In the genomic region with DNA sequence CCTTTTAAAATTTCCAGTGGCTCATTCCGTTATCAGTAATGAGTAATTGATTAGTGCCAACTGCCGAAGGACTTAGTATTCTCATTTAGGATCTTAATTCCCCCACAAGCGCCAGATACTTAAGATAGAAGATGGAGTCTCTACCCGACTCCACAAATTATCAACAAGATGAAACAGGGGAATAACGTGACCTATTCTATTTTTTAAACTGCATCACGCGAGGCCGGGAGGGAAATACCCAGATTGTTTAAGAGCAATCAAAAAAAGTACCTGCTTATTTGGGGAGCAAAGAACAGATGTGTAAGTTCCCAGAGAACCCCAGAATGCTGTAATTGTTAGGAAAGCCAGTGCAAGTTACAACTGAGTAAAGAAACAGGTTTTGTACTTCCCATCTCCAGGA, we compare ENCODE assay signal across 8 cellular contexts. TPM values are rescaled to one million over a fixed set of nuclear protein-coding genes. Genes with fewer than 3 reads are reported as not detected.
A peak's percentile ranks its signal among the peaks of the same experiment; 100 is the strongest.
DNase-seq lines count a peak whose midpoint lies in the region; ATAC-seq, FAIRE-seq and TF ChIP-seq lines count a peak whose summit lies in the region.

No MANE protein-coding gene starts in this region.

- no TSS peak for BruUV-seq in HepG2 (replicated peaks; lab: Mats Ljungman, UMichigan)

- POLR2A ChIA-PET in HepG2 (lab: Yijun Ruan, JAX): interaction anchor here (1.1 kb wide), 1 partner anchor 503 kb away, joined by 3 read pairs; no protein-coding TSS in a partner anchor

- no peak for TF ChIP-seq RAD21 in liver (IDR thresholded peaks at IDR 0.05)
- no peak for TF ChIP-seq RAD21 in HepG2 (CRISPR knock-in tag; IDR thresholded peaks at IDR 0.05)

- no peaks in the 10 kb centered on the region for H4K20me1 ChIP-seq in HepG2 (ENCODE audit: insufficient read depth, low read length)

- H3K9me3 ChIP-seq in liver (ENCODE audit: control insufficient read depth in 4 of 4, low read length in 3 of 4) (no peaks in the 10 kb centered on the region), HepG2 (ENCODE audit: low read length) (no peaks in the 10 kb centered on the region), aorta (ENCODE audit: control insufficient read depth, low read length) (no peaks in the 10 kb centered on the region)

- CTCF ChIA-PET in HepG2 (lab: Yijun Ruan, JAX; ENCODE audit: low intra/inter-chr PET ratio, low total read pairs): no interaction called here

- no peaks in the 10 kb centered on the region for H3K36me3 ChIP-seq in liver (ENCODE audit: control insufficient read depth in 4 of 4, insufficient read depth in 3 of 4, low read depth in 1 of 4, low read length in 3 of 4)
- no peaks in the 10 kb centered on the region for H3K36me3 ChIP-seq in HepG2 (replicated peaks in 1 of 2; ENCODE audit: control insufficient read depth in 1 of 2, insufficient read depth in 2 of 2, low read length in 2 of 2)
- H3K36me3 ChIP-seq in aorta (ENCODE audit: control insufficient read depth in 1 of 2, insufficient read depth in 2 of 2, low read length in 1 of 2): no peaks in the 10 kb centered on the region

- DNase-seq in HepG2 (ENCODE audit: low spot score) (no peak), memory B cell (ENCODE audit: low spot score in 2 of 2) (peak in 1 of 2 donors; percentile 60), aorta (no peak), caudate nucleus (lab: John Stamatoyannopoulos, UW) (no peak)
- no peak for DNase-seq in activated naive CD8-positive, alpha-beta T cell treated with anti-CD3 and anti-CD28 coated beads for 36 hours

- peak overlapping the region; percentile 88 for H3K4me3 Mint-ChIP-seq in activated naive CD8-positive, alpha-beta T cell treated with anti-CD3 and anti-CD28 coated beads for 36 hours
- peak overlapping the region; percentile 93 for H3K4me3 Mint-ChIP-seq in memory B cell

- H3K27me3 Mint-ChIP-seq in activated naive CD8-positive, alpha-beta T cell treated with anti-CD3 and anti-CD28 coated beads for 36 hours: no peaks in the 10 kb centered on the region
- no peaks in the 10 kb centered on the region for H3K27me3 Mint-ChIP-seq in memory B cell

- FAIRE-seq in HepG2 (lab: Jason Lieb, UNC): no peak

- 23% methylated on average over 8 of the region's 8 CpGs for WGBS in liver
- WGBS in HepG2 (ENCODE audit: low lambda C conversion rate): 41% methylated on average over 8 of the region's 8 CpGs
- 17 to 19% methylated on average over 8 of the region's 8 CpGs for WGBS in aorta, 2 donors

- in situ Hi-C loops in HepG2 (cut with HindIII; ENCODE audit: extremely low pct_ligation_motif_present, low pct_unique_long_range_greater_than_20kb): loop anchor here (5.0 kb wide), 1 partner anchor 151 kb away; no protein-coding TSS in a partner anchor

- H3K4me3 ChIP-seq in liver (ENCODE audit: low read depth in 1 of 3, low read length in 3 of 3): peak overlapping the region in 1 of 3 donors; percentile 90
- H3K4me3 ChIP-seq in HepG2 (replicated peaks in 1 of 3; ENCODE audit: insufficient read depth in 1 of 3, low read depth in 2 of 3, low read length in 3 of 3): no peak overlapping the region
- no peak overlapping the region for H3K4me3 ChIP-seq in aorta (ENCODE audit: low read length in 2 of 2)

- H3K4me2 ChIP-seq in HepG2 (ENCODE audit: low read depth, low read length): no peak overlapping the region

- no peaks in the 10 kb centered on the region for H3K9me3 Mint-ChIP-seq in activated naive CD8-positive, alpha-beta T cell treated with anti-CD3 and anti-CD28 coated beads for 36 hours
- H3K9me3 Mint-ChIP-seq in memory B cell: no peaks in the 10 kb centered on the region

- ATAC-seq in HepG2 (no peak), memory B cell (ENCODE audit: low read depth) (peak; percentile 23), aorta (ENCODE audit: low FRiP score) (no peak), HG03196 (IDR thresholded peaks at IDR 0.05; ENCODE audit: unreplicated experiment) (no peak), HG02973 (IDR thresholded peaks at IDR 0.05; ENCODE audit: unreplicated experiment) (no peak)

- no peaks in the 10 kb centered on the region for H3K79me2 ChIP-seq in HepG2 (ENCODE audit: insufficient read depth, low read length)

- H3K4me1 ChIP-seq in liver (ENCODE audit: control insufficient read depth in 4 of 4, insufficient read depth in 4 of 4, low read length in 3 of 4) (peaks cover 0 to 18% (median 8%) of the 10 kb centered on the region in 4 donors), HepG2 (ENCODE audit: insufficient read depth, low read length) (peaks cover 18% of the 10 kb centered on the region), aorta (ENCODE audit: control insufficient read depth in 1 of 2, insufficient read depth in 2 of 2, low read length in 2 of 2) (no peaks in the 10 kb centered on the region)

- no peak for TF ChIP-seq POLR2A in HepG2 (IDR thresholded peaks at IDR 0.05; ENCODE audit: insufficient read depth in 1 of 2, low read depth in 2 of 2, low read length in 2 of 2)

- H3K27ac ChIP-seq in liver (ENCODE audit: low read depth in 1 of 2, low read length in 2 of 2) (peak overlapping the region; percentile 94 to 97), HepG2 (ENCODE audit: extremely low read length, insufficient read depth, low read length) (no peak overlapping the region), aorta (ENCODE audit: low read depth in 1 of 2, low read length in 2 of 2) (peak overlapping the region; percentile 47 to 89), caudate nucleus (ENCODE audit: low read depth, low read length) (no peak overlapping the region)

- H3K27ac Mint-ChIP-seq in activated naive CD8-positive, alpha-beta T cell treated with anti-CD3 and anti-CD28 coated beads for 36 hours: peak overlapping the region; percentile 96
- peak overlapping the region; percentile 99 for H3K27ac Mint-ChIP-seq in memory B cell

- TF ChIP-seq CTCF in liver (IDR thresholded peaks at IDR 0.05; ENCODE audit: low read depth, low read length, missing input control) (no peak), HepG2 (CRISPR knock-in tag; IDR thresholded peaks at IDR 0.05) (no peak)

- intact Hi-C loops in HepG2 (cut with micrococcal nuclease; ENCODE audit: unreplicated experiment) (loop anchor here (10.0 kb wide), 1 partner anchor 209 kb away; no protein-coding TSS in a partner anchor), aorta (cut with DNase I) (loop anchor here (1.0 to 5.0 kb wide), 5 partner anchors 29 to 213 kb away; partner anchors contain the start of gene PEX7 (in 1 of the 2))

- H3K4me1 Mint-ChIP-seq in activated naive CD8-positive, alpha-beta T cell treated with anti-CD3 and anti-CD28 coated beads for 36 hours: peaks cover 26% of the 10 kb centered on the region
- peaks cover 14% of the 10 kb centered on the region for H3K4me1 Mint-ChIP-seq in memory B cell

- H3K27me3 ChIP-seq in liver (ENCODE audit: control insufficient read depth in 4 of 4, insufficient read depth in 4 of 4, low read length in 3 of 4) (no peaks in the 10 kb centered on the region), HepG2 (ENCODE audit: control insufficient read depth in 1 of 2, insufficient read depth in 2 of 2, low read length in 2 of 2) (peaks cover 1 to 55% of the 10 kb centered on the region in 2 experiments; a peak in 4 of 5 replicates), aorta (ENCODE audit: control insufficient read depth in 1 of 2, insufficient read depth in 2 of 2, low read length in 1 of 2) (no peaks in the 10 kb centered on the region)

- TF ChIP-seq EP300 in HepG2 (IDR thresholded peaks at IDR 0.05; ENCODE audit: low read depth in 2 of 2, low read length in 2 of 2): no peak
- TF ChIP-seq EP300 in HepG2 (CRISPR knock-in tag; IDR thresholded peaks at IDR 0.05; ENCODE audit: borderline replicate concordance): no peak

- H2AFZ ChIP-seq in HepG2 (ENCODE audit: low read length): no peak overlapping the region

- H3K9ac ChIP-seq in liver (ENCODE audit: low read depth in 1 of 2, low read length in 2 of 2) (no peak overlapping the region), HepG2 (ENCODE audit: insufficient read depth, low read depth, low read length) (no peak overlapping the region)

- H3K36me3 Mint-ChIP-seq in activated naive CD8-positive, alpha-beta T cell treated with anti-CD3 and anti-CD28 coated beads for 36 hours: peaks cover 5% of the 10 kb centered on the region
- peaks cover 4% of the 10 kb centered on the region for H3K36me3 Mint-ChIP-seq in memory B cell

RNA-seq across cellular contexts. Expression of gene MAP3K5, which starts 1.1 kb away (rescaled TPM):
- total RNA-seq in liver: 10 to 100 TPM in 1 of 2 donors, 1 to 10 TPM in 1; 5.4 to 18.0 TPM
- 1 to 10 TPM; 2.9 to 5.7 TPM for polyA plus RNA-seq in liver
- total RNA-seq in HepG2 (2016; rRNA removed; fragmentation: Illumina TruSeq; extraction: Trizol): not detected in 2 replicates
- under 0.01 TPM in 1 of 2 replicates, not detected in the other for total RNA-seq in HepG2 (2016; cell fraction: cytosol; rRNA removed; fragmentation: Illumina TruSeq; extraction: Trizol; ENCODE audit: low read depth)
- not detected in 2 replicates for total RNA-seq in HepG2 (2016; cell fraction: insoluble cytoplasmic fraction; rRNA removed; fragmentation: Illumina TruSeq; extraction: Trizol)
- total RNA-seq in HepG2 (2016; cell fraction: membrane; rRNA removed; fragmentation: Illumina TruSeq; extraction: Trizol): not detected in 2 replicates
- total RNA-seq in HepG2 (2016; cell fraction: nucleus; rRNA removed; fragmentation: Illumina TruSeq; extraction: Trizol): not detected in 2 replicates
- polyA plus RNA-seq in HepG2 (2011; rRNA removed): not detected in 2 replicates
- polyA plus RNA-seq in HepG2 (2011; cell fraction: cytosol; rRNA removed): not detected in 2 replicates
- polyA plus RNA-seq in HepG2 (2011; cell fraction: nucleus; rRNA removed): not detected in 2 replicates
- not detected in 2 replicates for polyA plus RNA-seq in HepG2 (2012)
- not detected in 2 replicates for polyA plus RNA-seq in HepG2 (2016; cell fraction: cytosol; fragmentation: Illumina TruSeq; extraction: Trizol; ENCODE audit: low read depth)
- not detected in 2 replicates for polyA plus RNA-seq in HepG2 (2016; cell fraction: insoluble cytoplasmic fraction; fragmentation: Illumina TruSeq; extraction: Trizol; ENCODE audit: low read depth)
- not detected in 2 replicates for polyA plus RNA-seq in HepG2 (2016; cell fraction: membrane; fragmentation: Illumina TruSeq; extraction: Trizol; ENCODE audit: low read depth)
- polyA plus RNA-seq in HepG2 (2016; cell fraction: nucleus; fragmentation: Illumina TruSeq; extraction: Trizol; ENCODE audit: insufficient read depth, low read depth): not detected in 2 replicates
- 8.5 TPM in 1 of 2 replicates, not detected in the other for polyA minus RNA-seq in HepG2 (2011; rRNA and poly(A)+ RNA removed; ENCODE audit: low replicate concordance)
- 0.20 TPM in 1 of 2 replicates, not detected in the other for polyA minus RNA-seq in HepG2 (2011; cell fraction: cytosol; rRNA and poly(A)+ RNA removed)
- polyA minus RNA-seq in HepG2 (2011; cell fraction: nucleus; rRNA and poly(A)+ RNA removed): not detected in 2 replicates
- total RNA-seq in activated naive CD8-positive, alpha-beta T cell treated with anti-CD3 and anti-CD28 coated beads for 36 hours: 1 to 10 TPM; 3.5 to 3.9 TPM
- total RNA-seq in aorta: 10 to 100 TPM; 37.6 to 48.4 TPM
- polyA plus RNA-seq in aorta: 10 to 100 TPM; 16.2 to 33.7 TPM

RNA-seq across cellular contexts. Expression of gene PEX7, which starts 29.0 kb away (rescaled TPM):
- total RNA-seq in liver (1 to 10 TPM; 5.8 to 7.5 TPM), HepG2 (2016; rRNA removed; fragmentation: Illumina TruSeq; extraction: Trizol) (0.53 and 0.88 TPM in 2 replicates), aorta (1 to 10 TPM; 4.2 to 5.5 TPM)
- polyA plus RNA-seq in liver (1 to 10 TPM; 5.2 to 6.7 TPM), HepG2 (2011; rRNA removed) (0.04 and 0.29 TPM in 2 replicates), aorta (1 to 10 TPM; 4.9 to 5.8 TPM)
- 0.20 and 0.26 TPM in 2 replicates for total RNA-seq in HepG2 (2016; cell fraction: cytosol; rRNA removed; fragmentation: Illumina TruSeq; extraction: Trizol; ENCODE audit: low read depth)
- 0.35 and 0.65 TPM in 2 replicates for total RNA-seq in HepG2 (2016; cell fraction: insoluble cytoplasmic fraction; rRNA removed; fragmentation: Illumina TruSeq; extraction: Trizol)
- 0.34 TPM in 1 of 2 replicates, not detected in the other for total RNA-seq in HepG2 (2016; cell fraction: membrane; rRNA removed; fragmentation: Illumina TruSeq; extraction: Trizol)
- 0.40 and 0.56 TPM in 2 replicates for total RNA-seq in HepG2 (2016; cell fraction: nucleus; rRNA removed; fragmentation: Illumina TruSeq; extraction: Trizol)
- 0.15 and 0.36 TPM in 2 replicates for polyA plus RNA-seq in HepG2 (2011; cell fraction: cytosol; rRNA removed)
- not detected in 2 replicates for polyA plus RNA-seq in HepG2 (2011; cell fraction: nucleus; rRNA removed)
- 0.15 and 0.27 TPM in 2 replicates for polyA plus RNA-seq in HepG2 (2012)
- 0.09 TPM in 2 replicates for polyA plus RNA-seq in HepG2 (2016; cell fraction: cytosol; fragmentation: Illumina TruSeq; extraction: Trizol; ENCODE audit: low read depth)
- polyA plus RNA-seq in HepG2 (2016; cell fraction: insoluble cytoplasmic fraction; fragmentation: Illumina TruSeq; extraction: Trizol; ENCODE audit: low read depth): 0.74 and 0.75 TPM in 2 replicates
- polyA plus RNA-seq in HepG2 (2016; cell fraction: membrane; fragmentation: Illumina TruSeq; extraction: Trizol; ENCODE audit: low read depth): 0.10 and 0.21 TPM in 2 replicates
- 0.55 TPM in 1 of 2 replicates, not detected in the other for polyA plus RNA-seq in HepG2 (2016; cell fraction: nucleus; fragmentation: Illumina TruSeq; extraction: Trizol; ENCODE audit: insufficient read depth, low read depth)
- 3.1 TPM in 1 of 2 replicates, not detected in the other for polyA minus RNA-seq in HepG2 (2011; rRNA and poly(A)+ RNA removed; ENCODE audit: low replicate concordance)
- 0.53 TPM in 1 of 2 replicates, not detected in the other for polyA minus RNA-seq in HepG2 (2011; cell fraction: cytosol; rRNA and poly(A)+ RNA removed)
- 0.25 TPM in 1 of 2 replicates, not detected in the other for polyA minus RNA-seq in HepG2 (2011; cell fraction: nucleus; rRNA and poly(A)+ RNA removed)
- 1 to 10 TPM; 4.7 to 6.1 TPM for total RNA-seq in activated naive CD8-positive, alpha-beta T cell treated with anti-CD3 and anti-CD28 coated beads for 36 hours

Comparison
In these comparisons a context has a peak if more than half of its experiments do, and no peak if none do; other contexts are left out.
1. H3K27ac ChIP-seq: peak in liver (2 of 2) and aorta (2 of 2); none in HepG2 (single experiment) and caudate nucleus (single experiment).